Comparison of ENCODE assay signal across 16 cellular contexts in the genomic region with DNA sequence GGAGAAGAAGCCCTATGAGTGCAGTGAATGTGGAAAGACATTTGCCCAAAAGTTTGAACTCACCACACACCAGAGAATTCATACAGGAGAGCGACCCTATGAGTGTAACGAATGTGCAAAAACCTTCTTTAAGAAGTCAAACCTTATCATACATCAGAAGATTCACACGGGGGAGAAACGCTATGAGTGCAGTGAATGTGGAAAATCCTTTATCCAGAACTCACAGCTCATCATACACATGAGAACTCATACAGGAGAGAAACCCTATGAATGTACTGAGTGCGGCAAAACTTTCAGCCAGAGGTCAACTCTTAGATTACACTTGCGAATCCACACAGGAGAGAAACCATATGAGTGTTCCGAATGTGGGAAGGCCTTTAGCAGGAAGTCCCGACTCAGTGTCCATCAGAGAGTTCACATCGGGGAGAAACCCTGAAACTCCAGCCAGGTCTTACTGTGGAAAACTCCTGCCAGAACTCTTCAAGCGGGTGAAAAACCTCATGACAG. TPM values are rescaled to one million over a fixed set of nuclear protein-coding genes. Genes with fewer than 3 reads are reported as not detected.
DNase-seq lines count a peak whose midpoint lies in the region; ATAC-seq and TF ChIP-seq lines count a peak whose summit lies in the region.
"Had no signal": no experiment of that assay in that cellular context is flagged by ENCODE, and none has a peak within 500 bp of the region (broad histone marks: within the 10 kb centered on the region; RNA-seq: fewer than 3 reads in every experiment).

No MANE protein-coding gene starts in this region.

- CTCF ChIA-PET in MCF 10A (lab: Yijun Ruan, JAX) (interaction anchor here (0.5 to 1.9 kb wide), 2 partner anchors 30 to 1332 kb away, joined by 4 to 7 read pairs; no protein-coding TSS in a partner anchor), mammary epithelial cell (lab: Charles Lee; ENCODE audit: low non-redundant PET) (no interaction called here), OCI-LY7 (lab: Charles Lee; ENCODE audit: unreplicated experiment) (no interaction called here)

- no peak overlapping the region for H3K4me3 Mint-ChIP-seq in MCF 10A (ENCODE audit: unreplicated experiment)
- no peak overlapping the region for H3K4me3 Mint-ChIP-seq in endodermal cell
- H3K4me3 Mint-ChIP-seq in T-helper 17 cell, result no peak overlapping the region
- H3K4me3 Mint-ChIP-seq: CD4-positive, CD25-positive, alpha-beta regulatory T cell had no signal

- H3K4me2 ChIP-seq in mammary epithelial cell (ENCODE audit: insufficient read depth, low read depth, low read length) (no peak overlapping the region), OCI-LY7 (ENCODE audit: low read length) (no peak overlapping the region)

- DNase-seq in MCF 10A (ENCODE audit: unreplicated experiment), result no peak
- DNase-seq in mammary epithelial cell, result no peak
- DNase-seq in OCI-LY7 (ENCODE audit: low spot score), result no peak
- no peak for DNase-seq in endodermal cell
- DNase-seq in T-helper 17 cell, result no peak
- no peak for DNase-seq in NCI-H748 (lab: John Stamatoyannopoulos, UW; ENCODE audit: unreplicated experiment)
- DNase-seq in activated CD4-positive, alpha-beta T cell treated with anti-CD3 and anti-CD28 coated beads for 1 hour, result no peak
- DNase-seq: Calu3; CD4-positive, CD25-positive, alpha-beta regulatory T cell; DMS 273 treated with DMSO at 0.1 percent for 48 hours had no signal

- H3K9ac ChIP-seq in mammary epithelial cell (ENCODE audit: insufficient read depth, low read length) (no peak overlapping the region), endodermal cell (ENCODE audit: extremely low read depth, low read length, poor library complexity, severe bottlenecking) (no peak overlapping the region), skeletal muscle tissue (ENCODE audit: low read depth in 1 of 3, low read length in 3 of 3) (no peak overlapping the region)

- POLR2A ChIA-PET in MCF 10A (lab: Yijun Ruan, JAX), result no interaction called here
- POLR2A ChIA-PET in OCI-LY7 (lab: Charles Lee), result no interaction called here

- H3K36me3 ChIP-seq in mammary epithelial cell (ENCODE audit: insufficient read depth, low read length) (peaks cover 21% of the 10 kb centered on the region), OCI-LY7 (ENCODE audit: insufficient read depth, low read length) (peaks cover 77% of the 10 kb centered on the region), endodermal cell (ENCODE audit: control insufficient read depth, insufficient read depth, low read length) (peaks cover 73% of the 10 kb centered on the region), skeletal muscle tissue (ENCODE audit: control insufficient read depth in 3 of 3, insufficient read depth in 3 of 3, low read length in 3 of 3) (peaks cover 33 to 45% (median 45%) of the 10 kb centered on the region in 3 donors)

- intact Hi-C loops in MCF 10A (cut with micrococcal nuclease) (no loop called here), mammary epithelial cell (cut with micrococcal nuclease) (no loop called here), OCI-LY7 (cut with micrococcal nuclease; ENCODE audit: unreplicated experiment) (no loop called here)

- dilution Hi-C loops in mammary epithelial cell (cut with HindIII; ENCODE audit: low sequenced_read_pairs), result no loop called here

- H3K36me3 Mint-ChIP-seq in MCF 10A (ENCODE audit: insufficient read depth, unreplicated experiment) (peaks cover 63% of the 10 kb centered on the region), endodermal cell (ENCODE audit: low read depth) (peaks cover 81% of the 10 kb centered on the region), T-helper 17 cell (ENCODE audit: low read depth) (peaks cover 6% of the 10 kb centered on the region)

- no peaks in the 10 kb centered on the region for H4K20me1 ChIP-seq in mammary epithelial cell (ENCODE audit: insufficient read depth, low read length)
- no peaks in the 10 kb centered on the region for H4K20me1 ChIP-seq in OCI-LY7 (ENCODE audit: insufficient read depth, low read length)

- H3K9me2 ChIP-seq in OCI-LY7 (ENCODE audit: insufficient read depth, low read length), result no peaks in the 10 kb centered on the region

- H3K27ac Mint-ChIP-seq in MCF 10A (ENCODE audit: low read depth, unreplicated experiment) (no peak overlapping the region), endodermal cell (no peak overlapping the region), T-helper 17 cell (no peak overlapping the region)
- H3K27ac Mint-ChIP-seq: CD4-positive, CD25-positive, alpha-beta regulatory T cell had no signal

- H3K4me3 ChIP-seq in mammary epithelial cell (replicated peaks in 1 of 3; ENCODE audit: insufficient read depth in 1 of 3, low read depth in 2 of 3, low read length in 3 of 3) (no peak overlapping the region), OCI-LY7 (ENCODE audit: low read depth, low read length, poor library complexity, severe bottlenecking) (no peak overlapping the region), endodermal cell (ENCODE audit: low read length) (peak overlapping the region; percentile 50), skeletal muscle tissue (ENCODE audit: low read length in 3 of 3) (peak overlapping the region in 2 of 3 donors; percentile 4 to 17)

- H3K9me3 ChIP-seq in mammary epithelial cell (replicated peaks; ENCODE audit: insufficient read depth, low read length) (peaks cover 66% of the 10 kb centered on the region), OCI-LY7 (ENCODE audit: low read length) (peaks cover 56% of the 10 kb centered on the region), endodermal cell (ENCODE audit: control insufficient read depth, low read length) (peaks cover 100% of the 10 kb centered on the region), skeletal muscle tissue (ENCODE audit: control insufficient read depth in 3 of 3, low read length in 3 of 3) (peaks cover 0 to 34% (median 19%) of the 10 kb centered on the region in 3 donors), T-helper 17 cell (ENCODE audit: control insufficient read depth, low read length, poor library complexity, severe bottlenecking) (peaks cover 22% of the 10 kb centered on the region)

- no peaks in the 10 kb centered on the region for H3K4me1 Mint-ChIP-seq in MCF 10A (ENCODE audit: insufficient read depth, unreplicated experiment)
- H3K4me1 Mint-ChIP-seq in endodermal cell, result no peaks in the 10 kb centered on the region
- H3K4me1 Mint-ChIP-seq in T-helper 17 cell, result no peaks in the 10 kb centered on the region
- H3K4me1 Mint-ChIP-seq: CD4-positive, CD25-positive, alpha-beta regulatory T cell had no signal

- TF ChIP-seq CTCF in MCF 10A (IDR thresholded peaks at IDR 0.05; ENCODE audit: unreplicated experiment), result no peak
- TF ChIP-seq CTCF in mammary epithelial cell (conservative IDR thresholded peaks at IDR 0.05 in 1 of 2, IDR thresholded peaks at IDR 0.05 in 1 of 2; ENCODE audit: extremely low read depth in 1 of 2, insufficient read depth in 1 of 2, low read depth in 1 of 2, low read length in 2 of 2), result no peak
- no peak for TF ChIP-seq CTCF in OCI-LY7 (conservative IDR thresholded peaks at IDR 0.05; ENCODE audit: low read length)
- no peak for TF ChIP-seq CTCF in endodermal cell (conservative IDR thresholded peaks at IDR 0.05)

- BruUV-seq in MCF 10A (replicated peaks; lab: Mats Ljungman, UMichigan) (TSS peak; percentile 16), mammary epithelial cell (replicated peaks; lab: Mats Ljungman, UMichigan) (no TSS peak), OCI-LY7 (replicated peaks; lab: Mats Ljungman, UMichigan) (TSS peak; percentile 29)

- no peaks in the 10 kb centered on the region for H3K27me3 Mint-ChIP-seq in MCF 10A (ENCODE audit: insufficient read depth, unreplicated experiment)
- no peaks in the 10 kb centered on the region for H3K27me3 Mint-ChIP-seq in endodermal cell (ENCODE audit: insufficient read depth)
- no peaks in the 10 kb centered on the region for H3K27me3 Mint-ChIP-seq in T-helper 17 cell

- in situ Hi-C loops in mammary epithelial cell (cut with MboI; ENCODE audit: low sequenced_read_pairs in 2 of 2), result no loop called here

- H3K9me3 Mint-ChIP-seq in MCF 10A (ENCODE audit: unreplicated experiment) (peaks cover 56% of the 10 kb centered on the region), endodermal cell (peaks cover 88% of the 10 kb centered on the region)

- H3K27me3 ChIP-seq in mammary epithelial cell (ENCODE audit: insufficient read depth, low read length), result no peaks in the 10 kb centered on the region
- no peaks in the 10 kb centered on the region for H3K27me3 ChIP-seq in endodermal cell (ENCODE audit: control insufficient read depth, insufficient read depth, low read length, poor library complexity, severe bottlenecking)
- no peaks in the 10 kb centered on the region for H3K27me3 ChIP-seq in skeletal muscle tissue (ENCODE audit: control insufficient read depth in 3 of 3, insufficient read depth in 3 of 3, low read length in 3 of 3)

- H3K4me1 ChIP-seq in mammary epithelial cell (ENCODE audit: insufficient read depth, low read length) (no peaks in the 10 kb centered on the region), OCI-LY7 (ENCODE audit: insufficient read depth, low read length, poor library complexity, severe bottlenecking) (no peaks in the 10 kb centered on the region), endodermal cell (ENCODE audit: control insufficient read depth, insufficient read depth, low read length) (no peaks in the 10 kb centered on the region), skeletal muscle tissue (ENCODE audit: control insufficient read depth in 3 of 3, insufficient read depth in 3 of 3, low read length in 3 of 3) (no peaks in the 10 kb centered on the region)

- 97% methylated on average over 10 of the region's 10 CpGs for WGBS in mammary epithelial cell (ENCODE audit: low coverage, missing lambda C conversion rate)
- WGBS in endodermal cell (ENCODE audit: insufficient coverage in 1 of 2, insufficient read length in 1 of 2), 2 experiments, result 95 to 96% methylated on average over 6 to 10 of the region's 10 CpGs

- no peak for ATAC-seq in T-helper 17 cell

- H3K27ac ChIP-seq in mammary epithelial cell (ENCODE audit: insufficient read depth, low read depth, low read length), result no peak overlapping the region
- H3K27ac ChIP-seq in OCI-LY7 (ENCODE audit: low read depth, low read length, poor library complexity, severe bottlenecking), result no peak overlapping the region
- no peak overlapping the region for H3K27ac ChIP-seq in endodermal cell (ENCODE audit: low read depth, low read length)
- no peak overlapping the region for H3K27ac ChIP-seq in skeletal muscle tissue (ENCODE audit: low read depth, low read length)
- H3K27ac ChIP-seq: 22Rv1 had no signal

- H2AFZ ChIP-seq in mammary epithelial cell (ENCODE audit: low read depth, low read length) (no peak overlapping the region), OCI-LY7 (ENCODE audit: low read length) (no peak overlapping the region)

- peaks cover 3% of the 10 kb centered on the region for H3K79me2 ChIP-seq in mammary epithelial cell (ENCODE audit: insufficient read depth, low read length)
- H3K79me2 ChIP-seq in OCI-LY7 (ENCODE audit: insufficient read depth, low read depth, low read length), result no peaks in the 10 kb centered on the region

RNA-seq across cellular contexts. Expression of a gene that starts 21.6 kb away (rescaled TPM):
- total RNA-seq in MCF 10A (2022) (11.5 and 14.0 TPM in 2 replicates), mammary epithelial cell (10 to 100 TPM; 11.9 to 13.7 TPM), OCI-LY7 (2022) (23.0 and 23.9 TPM in 2 replicates), endodermal cell (10 to 100 TPM; 10.4 to 13.3 TPM), skeletal muscle tissue (12.5 TPM), T-helper 17 cell (10 to 100 TPM; 10.2 to 10.4 TPM)
- polyA plus RNA-seq in mammary epithelial cell, result 6.4 TPM
- 4.1 TPM for polyA minus RNA-seq in mammary epithelial cell
- 17.3 and 25.0 TPM in 2 replicates for total RNA-seq in OCI-LY7 (2014; rRNA removed; shearing (Covaris generic))
- 29.0 TPM for polyA plus RNA-seq in endodermal cell (2013, experiment 1 of 2)
- 24.5 TPM for polyA plus RNA-seq in endodermal cell (2013, experiment 2 of 2)

RNA-seq across cellular contexts. Expression of a gene that starts 37.0 kb away (rescaled TPM):
- total RNA-seq in MCF 10A (2022) (not detected in 2 replicates), mammary epithelial cell (not detected), OCI-LY7 (2022) (not detected in 2 replicates), endodermal cell (not detected), skeletal muscle tissue (not detected), T-helper 17 cell (not detected)
- not detected for polyA plus RNA-seq in mammary epithelial cell
- not detected for polyA minus RNA-seq in mammary epithelial cell
- total RNA-seq in OCI-LY7 (2014; rRNA removed; shearing (Covaris generic)), result not detected in 2 replicates
- not detected for polyA plus RNA-seq in endodermal cell (2013, experiment 1 of 2)
- polyA plus RNA-seq in endodermal cell (2013, experiment 2 of 2), result not detected
- total RNA-seq: A673; Calu3; CD4-positive, CD25-positive, alpha-beta regulatory T cell; Daoy; HT-29 had no signal
- polyA plus RNA-seq: BJ; CD4-positive, CD25-positive, alpha-beta regulatory T cell had no signal

RNA-seq across cellular contexts. Expression of a gene that starts 48.8 kb away (rescaled TPM):
- not detected in 2 replicates for total RNA-seq in MCF 10A (2022)
- not detected for total RNA-seq in mammary epithelial cell
- not detected for polyA plus RNA-seq in mammary epithelial cell
- polyA minus RNA-seq in mammary epithelial cell, result not detected
- total RNA-seq in OCI-LY7 (2014; rRNA removed; shearing (Covaris generic)), result not detected in 2 replicates
- not detected in 2 replicates for total RNA-seq in OCI-LY7 (2022)
- not detected for total RNA-seq in endodermal cell
- polyA plus RNA-seq in endodermal cell (2013, experiment 1 of 2), result not detected
- not detected for polyA plus RNA-seq in endodermal cell (2013, experiment 2 of 2)
- not detected for total RNA-seq in skeletal muscle tissue
- total RNA-seq in T-helper 17 cell, result not detected
- total RNA-seq: A673; Calu3; CD4-positive, CD25-positive, alpha-beta regulatory T cell; Daoy; HT-29 had no signal
- polyA plus RNA-seq: BJ; CD4-positive, CD25-positive, alpha-beta regulatory T cell had no signal

RNA-seq across cellular contexts. Expression of a gene that starts 53.4 kb away (rescaled TPM):
- total RNA-seq in MCF 10A (2022) (0.15 and 0.30 TPM in 2 replicates), mammary epithelial cell (1 to 10 TPM in 1 of 2 donors, under 1 TPM in 1; 0.50 to 1.4 TPM), OCI-LY7 (2022) (0.48 and 0.83 TPM in 2 replicates), endodermal cell (1 to 10 TPM; 1.4 to 4.3 TPM), skeletal muscle tissue (6.3 TPM), T-helper 17 cell (under 1 TPM in 1 of 2 donors, not detected in 1; 0.62 TPM)
- 0.16 TPM for polyA plus RNA-seq in mammary epithelial cell
- polyA minus RNA-seq in mammary epithelial cell, result not detected
- 0.09 and 0.67 TPM in 2 replicates for total RNA-seq in OCI-LY7 (2014; rRNA removed; shearing (Covaris generic))
- 1.3 TPM for polyA plus RNA-seq in endodermal cell (2013, experiment 1 of 2)
- polyA plus RNA-seq in endodermal cell (2013, experiment 2 of 2), result 0.70 TPM
- total RNA-seq: A673; CD4-positive, CD25-positive, alpha-beta regulatory T cell; Daoy had no signal

Comparison
In these comparisons a context has a peak if more than half of its experiments do, and no peak if none do; other contexts are left out.
1. H3K4me3 ChIP-seq: peak in endodermal cell (single experiment) and skeletal muscle tissue (2 of 3); none in mammary epithelial cell (0 of 3) and OCI-LY7 (single experiment).